21 cellular contexts compared by ENCODE assay signal in genomic region chr7:11758627-11759111, GRCh38.
A peak's percentile ranks its signal among the peaks of the same experiment; 100 is the strongest.
DNase-seq lines count a peak whose midpoint lies in the region; ATAC-seq, FAIRE-seq and TF ChIP-seq lines count a peak whose summit lies in the region.
"Had no signal": no experiment of that assay in that cellular context is flagged by ENCODE, and none has a peak within 500 bp of the region (broad histone marks: within the 10 kb centered on the region; RNA-seq: fewer than 3 reads in every experiment).

No MANE protein-coding gene starts in this region.

- H3K9me3 ChIP-seq in HEK293 (ENCODE audit: control insufficient read depth, insufficient read depth, low read depth, low read length) (no peaks in the 10 kb centered on the region), parathyroid adenoma (ENCODE audit: control insufficient read depth, low read length) (no peaks in the 10 kb centered on the region)

- POLR2A ChIA-PET in HEK293 (lab: Yijun Ruan, JAX), result no interaction called here

- no peak for FAIRE-seq in urothelium cell line (lab: Jason Lieb, UNC)

- no peak overlapping the region for H3K4me3 Mint-ChIP-seq in progenitor cell of endocrine pancreas (ENCODE audit: low read depth)
- H3K4me3 Mint-ChIP-seq: B cell; CD4-positive, CD25-positive, alpha-beta regulatory T cell had no signal

- H3K27ac Mint-ChIP-seq in progenitor cell of endocrine pancreas, result no peak overlapping the region
- H3K27ac Mint-ChIP-seq: B cell; CD4-positive, CD25-positive, alpha-beta regulatory T cell had no signal

- no peak overlapping the region for H3K27ac ChIP-seq in HEK293 (ENCODE audit: extremely low read depth, low read depth, low read length)
- no peak overlapping the region for H3K27ac ChIP-seq in parathyroid adenoma
- H3K27ac ChIP-seq: RWPE1 had no signal

- H3K4me1 ChIP-seq in HEK293 (ENCODE audit: control insufficient read depth, insufficient read depth, low read length) (peaks cover 7% of the 10 kb centered on the region), parathyroid adenoma (peaks cover 14% of the 10 kb centered on the region)

- H3K79me2 ChIP-seq in parathyroid adenoma, result no peaks in the 10 kb centered on the region

- H3K9me3 Mint-ChIP-seq in progenitor cell of endocrine pancreas (ENCODE audit: low read depth), result no peaks in the 10 kb centered on the region

- peaks cover 18% of the 10 kb centered on the region for H3K4me1 Mint-ChIP-seq in progenitor cell of endocrine pancreas (ENCODE audit: low read depth)
- H3K4me1 Mint-ChIP-seq: B cell; CD4-positive, CD25-positive, alpha-beta regulatory T cell had no signal

- TF ChIP-seq CTCF in HEK293 (tag by site-specific recombination; IDR thresholded peaks at IDR 0.05) (no peak), parathyroid adenoma (IDR thresholded peaks at IDR 0.05) (no peak), progenitor cell of endocrine pancreas (IDR thresholded peaks at IDR 0.05; ENCODE audit: unreplicated experiment) (no peak)

- no peaks in the 10 kb centered on the region for H3K36me3 Mint-ChIP-seq in progenitor cell of endocrine pancreas (ENCODE audit: insufficient read depth)
- H3K36me3 Mint-ChIP-seq: CD4-positive, CD25-positive, alpha-beta regulatory T cell had no signal

- no peak overlapping the region for H3K9ac ChIP-seq in parathyroid adenoma

- no peak for ATAC-seq in SK-N-SH treated with all-trans-retinoic acid at 6 μM for 48 hours
- no peak for ATAC-seq in HG02870 (IDR thresholded peaks at IDR 0.05; ENCODE audit: unreplicated experiment)
- ATAC-seq: HCT116, PC-3 had no signal

- DNase-seq in fibroblast of gingiva (ENCODE audit: low read depth), result peak; percentile 43
- no peak for DNase-seq in progenitor cell of endocrine pancreas (ENCODE audit: low spot score, unreplicated experiment)
- no peak for DNase-seq in AG20443 (ENCODE audit: low spot score)
- no peak for DNase-seq in urothelium cell line (ENCODE audit: low spot score)
- DNase-seq: CD4-positive, CD25-positive, alpha-beta regulatory T cell; COR-L47; DMS153; GF-D8; KG1; MV-4-11; NCI-H1694 treated with DMSO at 0.1 percent for 48 hours; NCI-H524; PC-3; SIG-M5 had no signal

- H3K27me3 ChIP-seq in parathyroid adenoma (ENCODE audit: control insufficient read depth, insufficient read depth, low read length), result no peaks in the 10 kb centered on the region

- H3K4me3 ChIP-seq in HEK293 (ENCODE audit: low read depth, low read length), result no peak overlapping the region
- no peak overlapping the region for H3K4me3 ChIP-seq in parathyroid adenoma (ENCODE audit: low read depth, low read length)

- no peaks in the 10 kb centered on the region for H3K36me3 ChIP-seq in HEK293 (ENCODE audit: control insufficient read depth in 2 of 2, insufficient read depth in 1 of 2, low read length in 2 of 2)
- H3K36me3 ChIP-seq in parathyroid adenoma (ENCODE audit: control insufficient read depth, insufficient read depth, low read length), result no peaks in the 10 kb centered on the region

- no peak overlapping the region for H3K4me2 ChIP-seq in parathyroid adenoma (ENCODE audit: low read length)

- CTCF ChIA-PET in HEK293 (lab: Yijun Ruan, JAX), result interaction anchor here (0.7 kb wide), 1 partner anchor 980 kb away, joined by 5 read pairs; no protein-coding TSS in a partner anchor

- H2AFZ ChIP-seq in parathyroid adenoma, result peak overlapping the region; percentile 19

- H3K27me3 Mint-ChIP-seq in progenitor cell of endocrine pancreas, result no peaks in the 10 kb centered on the region
- H3K27me3 Mint-ChIP-seq: B cell; CD4-positive, CD25-positive, alpha-beta regulatory T cell had no signal

TF ChIP-seq in HEK293, 187 proteins besides CTCF, POLR2A, EP300 and RAD21:
- TF ChIP-seq ZNF2 (tag by site-specific recombination; IDR thresholded peaks at IDR 0.05), result no peak
- 0 out of 2 replicates have a peak, but pooled peaks have one; percentile 14 for TF ChIP-seq FEZF1 (tag by site-specific recombination; IDR thresholded peaks at IDR 0.05)

TF ChIP-seq in SK-N-SH treated with all-trans-retinoic acid at 6 μM for 48 hours, 23 proteins besides CTCF, POLR2A, EP300 and RAD21:
- TF ChIP-seq ZNF565 (CRISPR knock-in tag; conservative IDR thresholded peaks at IDR 0.05; ENCODE audit: low read depth) (no peak), ZNF70 (CRISPR knock-in tag; IDR thresholded peaks at IDR 0.05) (0 out of 2 replicates have a peak, but pooled peaks have one; percentile 10), TCF4 (CRISPR knock-in tag; IDR thresholded peaks at IDR 0.05; ENCODE audit: borderline replicate concordance) (peak; percentile 17; the same call in 1 of the 2 replicates)
